12 cellular contexts compared by ENCODE assay signal in genomic region chr20:35304956-35305355, GRCh38. TPM values are rescaled to one million over a fixed set of nuclear protein-coding genes. Genes with fewer than 3 reads are reported as not detected.
DNase-seq lines count a peak whose midpoint lies in the region; ATAC-seq and TF ChIP-seq lines count a peak whose summit lies in the region.
"Had no signal": no experiment of that assay in that cellular context is flagged by ENCODE, and none has a peak within 500 bp of the region (broad histone marks: within the 10 kb centered on the region; RNA-seq: fewer than 3 reads in every experiment).

No MANE protein-coding gene starts in this region.

- no peak for DNase-seq in activated naive CD4-positive, alpha-beta T cell treated with anti-CD3 and anti-CD28 coated beads for 36 hours
- DNase-seq in activated naive CD4-positive, alpha-beta T cell treated with anti-CD3 and anti-CD28 coated beads, Interleukin-2, amount 50 U/mL, for 16 hours = no peak
- peak; percentile 23 for DNase-seq in glomerular visceral epithelial cell (ENCODE audit: extremely low spot score)
- DNase-seq in suprapubic skin (ENCODE audit: low spot score in 2 of 2) = no peak
- no peak for DNase-seq in kidney glomerular epithelial cell (lab: John Stamatoyannopoulos, UW)
- no peak for DNase-seq in AML-193 (lab: John Stamatoyannopoulos, UW)
- no peak for DNase-seq in left ventricle myocardium inferior
- DNase-seq: NCI-H2171 had no signal

- no peaks in the 10 kb centered on the region for H3K27me3 Mint-ChIP-seq in activated naive CD4-positive, alpha-beta T cell treated with anti-CD3 and anti-CD28 coated beads for 36 hours (ENCODE audit: low read depth)
- H3K27me3 Mint-ChIP-seq in activated T-helper 17 cell treated with anti-CD3 and anti-CD28 coated beads, Interleukin-2, amount 50 U/mL, for 72 hours = no peaks in the 10 kb centered on the region

- H3K36me3 Mint-ChIP-seq in activated naive CD4-positive, alpha-beta T cell treated with anti-CD3 and anti-CD28 coated beads for 36 hours (ENCODE audit: low read depth) = peaks cover 7% of the 10 kb centered on the region
- peaks cover 2% of the 10 kb centered on the region for H3K36me3 Mint-ChIP-seq in activated T-helper 17 cell treated with anti-CD3 and anti-CD28 coated beads, Interleukin-2, amount 50 U/mL, for 72 hours (ENCODE audit: low read depth)

- intact Hi-C loops in activated naive CD4-positive, alpha-beta T cell treated with anti-CD3 and anti-CD28 coated beads for 36 hours (cut with micrococcal nuclease) = loop anchor here (1.0 to 10.0 kb wide), 6 partner anchors 24 to 437 kb away; partner anchors contain the start of genes EDEM2 and RBM39
- intact Hi-C loops in left ventricle myocardium inferior (cut with micrococcal nuclease) = loop anchor here (10.0 kb wide), 1 partner anchor 140 kb away; no protein-coding TSS in a partner anchor

- H3K4me3 Mint-ChIP-seq in activated naive CD4-positive, alpha-beta T cell treated with anti-CD3 and anti-CD28 coated beads for 36 hours = no peak overlapping the region
- H3K4me3 Mint-ChIP-seq in activated T-helper 17 cell treated with anti-CD3 and anti-CD28 coated beads, Interleukin-2, amount 50 U/mL, for 72 hours = peak overlapping the region; percentile 61

- peak overlapping the region; percentile 93 for H3K27ac Mint-ChIP-seq in activated naive CD4-positive, alpha-beta T cell treated with anti-CD3 and anti-CD28 coated beads for 36 hours
- peak overlapping the region; percentile 93 for H3K27ac Mint-ChIP-seq in activated T-helper 17 cell treated with anti-CD3 and anti-CD28 coated beads, Interleukin-2, amount 50 U/mL, for 72 hours

- H3K36me3 ChIP-seq in suprapubic skin = no peaks in the 10 kb centered on the region
- peaks cover 15% of the 10 kb centered on the region for H3K36me3 ChIP-seq in left ventricle myocardium inferior
- H3K36me3 ChIP-seq: cardiac muscle cell, Peyer's patch had no signal

- CTCF ChIA-PET in activated naive CD4-positive, alpha-beta T cell treated with anti-CD3 and anti-CD28 coated beads for 36 hours (lab: Charles Lee) = interaction anchor here (0.5 to 8.2 kb wide), 18 partner anchors 13 to 466 kb away, joined by 3 to 101 read pairs (median 4); partner anchors contain the start of genes GDF5 and UQCC1

- no peak for TF ChIP-seq POLR2A in suprapubic skin (IDR thresholded peaks at IDR 0.05)

- H3K4me1 Mint-ChIP-seq in activated naive CD4-positive, alpha-beta T cell treated with anti-CD3 and anti-CD28 coated beads for 36 hours (ENCODE audit: low read depth) = peaks cover 54% of the 10 kb centered on the region
- peaks cover 31% of the 10 kb centered on the region for H3K4me1 Mint-ChIP-seq in activated T-helper 17 cell treated with anti-CD3 and anti-CD28 coated beads, Interleukin-2, amount 50 U/mL, for 72 hours

- H3K27me3 ChIP-seq in suprapubic skin (no peaks in the 10 kb centered on the region), left ventricle myocardium inferior (ENCODE audit: low read depth) (no peaks in the 10 kb centered on the region)
- H3K27me3 ChIP-seq: cardiac muscle cell, Peyer's patch had no signal

- no peak for TF ChIP-seq EP300 in suprapubic skin (IDR thresholded peaks at IDR 0.05)

- H3K4me1 ChIP-seq in suprapubic skin (peaks cover 64% of the 10 kb centered on the region), left ventricle myocardium inferior (peaks cover 33% of the 10 kb centered on the region)

- no peak for ATAC-seq in activated T-helper 17 cell treated with anti-CD3 and anti-CD28 coated beads, Interleukin-2, amount 50 U/mL, for 72 hours (replicated peaks)

- 83% methylated on average over 6 of the region's 6 CpGs for WGBS in suprapubic skin

- TF ChIP-seq CTCF in suprapubic skin (IDR thresholded peaks at IDR 0.05) (no peak), left ventricle myocardium inferior (IDR thresholded peaks at IDR 0.05; ENCODE audit: borderline replicate concordance) (no peak)

- H3K9me3 Mint-ChIP-seq in activated naive CD4-positive, alpha-beta T cell treated with anti-CD3 and anti-CD28 coated beads for 36 hours = no peaks in the 10 kb centered on the region
- H3K9me3 Mint-ChIP-seq in activated T-helper 17 cell treated with anti-CD3 and anti-CD28 coated beads, Interleukin-2, amount 50 U/mL, for 72 hours = no peaks in the 10 kb centered on the region

- H3K4me3 ChIP-seq in suprapubic skin = no peak overlapping the region
- no peak overlapping the region for H3K4me3 ChIP-seq in left ventricle myocardium inferior
- H3K4me3 ChIP-seq: cardiac muscle cell, Peyer's patch had no signal

- H3K9me3 ChIP-seq in suprapubic skin = no peaks in the 10 kb centered on the region
- no peaks in the 10 kb centered on the region for H3K9me3 ChIP-seq in left ventricle myocardium inferior (replicated peaks)
- H3K9me3 ChIP-seq: Peyer's patch had no signal

- H3K27ac ChIP-seq in suprapubic skin (peak overlapping the region; percentile 86), left ventricle myocardium inferior (replicated peaks) (no peak overlapping the region)
- H3K27ac ChIP-seq: cardiac muscle cell had no signal

RNA-seq across cellular contexts. Expression of gene FAM83C, which starts 12.7 kb away (rescaled TPM):
- not detected for total RNA-seq in activated naive CD4-positive, alpha-beta T cell treated with anti-CD3 and anti-CD28 coated beads for 36 hours
- total RNA-seq in activated T-helper 17 cell treated with anti-CD3 and anti-CD28 coated beads, Interleukin-2, amount 50 U/mL, for 72 hours = not detected
- total RNA-seq in suprapubic skin = 10 to 100 TPM; 29.3 to 68.8 (median 65.0) TPM
- not detected for total RNA-seq in left ventricle myocardium inferior
- total RNA-seq: cardiac muscle cell, mucosa of gallbladder, Peyer's patch had no signal

RNA-seq across cellular contexts. Expression of gene EIF6, which starts 20.4 kb away (rescaled TPM):
- 10 to 100 TPM; 93.0 to 94.7 TPM for total RNA-seq in activated naive CD4-positive, alpha-beta T cell treated with anti-CD3 and anti-CD28 coated beads for 36 hours
- total RNA-seq in activated T-helper 17 cell treated with anti-CD3 and anti-CD28 coated beads, Interleukin-2, amount 50 U/mL, for 72 hours = 100 to 1,000 TPM in 1 of 2 donors, 10 to 100 TPM in 1; 82.7 to 146 TPM
- total RNA-seq in suprapubic skin = 100 to 1,000 TPM; 111 to 229 (median 174) TPM
- total RNA-seq in left ventricle myocardium inferior = 37.4 TPM

RNA-seq across cellular contexts. Expression of gene MMP24OS, which starts 27.0 kb away (rescaled TPM):
- total RNA-seq in activated naive CD4-positive, alpha-beta T cell treated with anti-CD3 and anti-CD28 coated beads for 36 hours = 10 to 100 TPM; 26.4 to 29.2 TPM
- total RNA-seq in activated T-helper 17 cell treated with anti-CD3 and anti-CD28 coated beads, Interleukin-2, amount 50 U/mL, for 72 hours = 100 to 1,000 TPM in 1 of 2 donors, 10 to 100 TPM in 1; 38.3 to 104 TPM
- total RNA-seq in suprapubic skin = 10 to 100 TPM; 25.2 to 46.8 (median 35.2) TPM
- total RNA-seq in left ventricle myocardium inferior = 45.4 TPM

Comparison
In these comparisons a context has a peak if more than half of its experiments do, and no peak if none do; other contexts are left out.
1. RNA of gene FAM83C, which starts 12.7 kb away (total RNA-seq): 29.3 to 68.8 TPM in suprapubic skin; not detected in activated naive CD4-positive, alpha-beta T cell treated with anti-CD3 and anti-CD28 coated beads for 36 hours, not detected in activated T-helper 17 cell treated with anti-CD3 and anti-CD28 coated beads, Interleukin-2, amount 50 U/mL, for 72 hours and not detected in left ventricle myocardium inferior (single experiment); every median in the first group is over 10 times any median in the second.